26 cellular contexts compared by ENCODE assay signal in genomic region chr11:1103401-1104360, GRCh38. TPM values are rescaled to one million over a fixed set of nuclear protein-coding genes. Genes with fewer than 3 reads are reported as not detected.
A peak's percentile ranks its signal among the peaks of the same experiment; 100 is the strongest.
DNase-seq lines count a peak whose midpoint lies in the region; ATAC-seq, FAIRE-seq and TF ChIP-seq lines count a peak whose summit lies in the region.
"Had no signal": no experiment of that assay in that cellular context is flagged by ENCODE, and none has a peak within 500 bp of the region (broad histone marks: within the 10 kb centered on the region; RNA-seq: fewer than 3 reads in every experiment).

No MANE protein-coding gene starts in this region.

- no peak overlapping the region for H3K4me3 Mint-ChIP-seq in neural crest cell
- H3K4me3 Mint-ChIP-seq: CD8-positive, alpha-beta memory T cell had no signal

- TF ChIP-seq RAD21 in K562 (CRISPR knock-in tag; conservative IDR thresholded peaks at IDR 0.05 in 1 of 2, IDR thresholded peaks at IDR 0.05 in 1 of 2), result no peak

- in situ Hi-C loops in K562 (cut with MboI), result no loop called here
- in situ Hi-C loops in G401 (cut with HindIII; ENCODE audit: low sequenced_read_pairs), result no loop called here

- CTCF ChIA-PET in K562 (lab: Yijun Ruan, JAX; ENCODE audit: low intra/inter-chr PET ratio), result no interaction called here

- FAIRE-seq in K562 (lab: Jason Lieb, UNC), result no peak
- FAIRE-seq: A549, GM12892, H54 had no signal

- H3K27ac ChIP-seq in right cardiac atrium (ENCODE audit: low read length) (no peak overlapping the region), K562 (ENCODE audit: extremely low read depth, low read depth, low read length) (no peak overlapping the region)
- H3K27ac ChIP-seq: A549; BLaER1 treated with 17β-estradiol and CSF1 and Interleukin-3, amounts not matched to agents 10 nM and 100 nM; KMS-11 had no signal

- no peaks in the 10 kb centered on the region for H3K27me3 ChIP-seq in right cardiac atrium (ENCODE audit: control insufficient read depth, insufficient read depth)
- peaks cover 0 to 49% of the 10 kb centered on the region in 2 experiments; a peak in 2 of 5 replicates for H3K27me3 ChIP-seq in K562 (ENCODE audit: control insufficient read depth in 2 of 2, insufficient read depth in 2 of 2, low read length in 2 of 2)
- H3K27me3 ChIP-seq: BLaER1 treated with 17β-estradiol and CSF1 and Interleukin-3, amounts not matched to agents 10 nM and 100 nM had no signal

- H3K9me3 ChIP-seq in right cardiac atrium (ENCODE audit: control insufficient read depth, low read length) (no peaks in the 10 kb centered on the region), K562 (replicated peaks; ENCODE audit: control insufficient read depth, insufficient read depth, low read depth, low read length) (no peaks in the 10 kb centered on the region)

- no peak overlapping the region; a peak in 1 of 4 replicates for H3K9ac ChIP-seq in K562 (ENCODE audit: insufficient read depth in 1 of 2, low read depth in 2 of 2, low read length in 2 of 2)
- H3K9ac ChIP-seq: BLaER1 treated with 17β-estradiol and CSF1 and Interleukin-3, amounts not matched to agents 10 nM and 100 nM; KMS-11 had no signal

- H2AFZ ChIP-seq in K562 (ENCODE audit: low read depth, low read length), result no peak overlapping the region

- TF ChIP-seq CTCF in K562 (IDR thresholded peaks at IDR 0.05 in 2 of 3, conservative IDR thresholded peaks at IDR 0.05 in 1 of 3; ENCODE audit: insufficient read depth in 2 of 3, low read depth in 1 of 3, low read length in 3 of 3) (no peak), neural crest cell (conservative IDR thresholded peaks at IDR 0.05) (no peak)

- H3K27ac Mint-ChIP-seq in neural crest cell (ENCODE audit: unreplicated experiment), result peak overlapping the region; percentile 50
- H3K27ac Mint-ChIP-seq: CD8-positive, alpha-beta memory T cell had no signal

- no peaks in the 10 kb centered on the region for H3K9me3 Mint-ChIP-seq in neural crest cell
- H3K9me3 Mint-ChIP-seq: CD8-positive, alpha-beta memory T cell had no signal

- no peak overlapping the region for H3K4me2 ChIP-seq in K562 (ENCODE audit: insufficient read depth, low read length)
- H3K4me2 ChIP-seq: A549; BLaER1 treated with 17β-estradiol and CSF1 and Interleukin-3, amounts not matched to agents 10 nM and 100 nM; KMS-11 had no signal

- no peaks in the 10 kb centered on the region for H3K4me1 ChIP-seq in right cardiac atrium (ENCODE audit: control insufficient read depth, insufficient read depth, low read length)
- peaks cover 0 to 20% of the 10 kb centered on the region in 2 experiments; a peak in 2 of 5 replicates for H3K4me1 ChIP-seq in K562 (replicated peaks in 1 of 2; ENCODE audit: control insufficient read depth in 2 of 2, insufficient read depth in 2 of 2, low read length in 2 of 2)
- H3K4me1 ChIP-seq: A549 had no signal

- no peaks in the 10 kb centered on the region for H3K4me1 Mint-ChIP-seq in neural crest cell
- H3K4me1 Mint-ChIP-seq: CD8-positive, alpha-beta memory T cell had no signal

- no peaks in the 10 kb centered on the region for H3K79me2 ChIP-seq in K562 (ENCODE audit: control insufficient read depth, insufficient read depth, low read length)

- POLR2A ChIA-PET in K562 (lab: Yijun Ruan, JAX), result interaction anchor here (0.6 to 0.7 kb wide), 2 partner anchors 54 to 250 kb away, joined by 3 read pairs; partner anchors contain the start of gene MUC5AC

- BruUV-seq in K562 (replicated peaks; lab: Mats Ljungman, UMichigan), result no TSS peak

- no peaks in the 10 kb centered on the region for H4K20me1 ChIP-seq in K562 (replicated peaks; ENCODE audit: control insufficient read depth, insufficient read depth, low read length)

- no peak for TF ChIP-seq POLR2A in K562 (conservative IDR thresholded peaks at IDR 0.05)

- ATAC-seq in right cardiac atrium, result no peak
- ATAC-seq in left cardiac atrium, result no peak
- peak; percentile 22; the same call in 1 of the 3 replicates for ATAC-seq in K562

- H3K27me3 Mint-ChIP-seq in neural crest cell (ENCODE audit: low read depth), result no peaks in the 10 kb centered on the region
- H3K27me3 Mint-ChIP-seq: CD8-positive, alpha-beta memory T cell had no signal

- intact Hi-C loops in right cardiac atrium (cut with DNase I) (no loop called here), left cardiac atrium (cut with DNase I) (no loop called here), K562 (cut with micrococcal nuclease) (no loop called here)

- no peaks in the 10 kb centered on the region for H3K36me3 ChIP-seq in K562 (ENCODE audit: control insufficient read depth, insufficient read depth, low read length)
- H3K36me3 ChIP-seq: BLaER1 treated with 17β-estradiol and CSF1 and Interleukin-3, amounts not matched to agents 10 nM and 100 nM had no signal

- TF ChIP-seq EP300 in K562 (IDR thresholded peaks at IDR 0.05; ENCODE audit: low read length), result no peak

- WGBS in right cardiac atrium, result 83% methylated on average over 44 of the region's 44 CpGs
- whole genome bisulfite sequencing in K562 (ENCODE audit: insufficient coverage, low coverage, missing lambda C conversion rate), result 1% methylated on average over 36 of the region's 44 CpGs

- no peaks in the 10 kb centered on the region for H3K36me3 Mint-ChIP-seq in neural crest cell (ENCODE audit: low read depth)
- H3K36me3 Mint-ChIP-seq: CD8-positive, alpha-beta memory T cell had no signal

- DNase-seq in right cardiac atrium (peak in 2 of 3 donors; percentile 29 to 48), left cardiac atrium (no peak), K562 (ENCODE audit: extremely low read depth in 1 of 4, low spot score in 3 of 4) (no peak), neural crest cell (ENCODE audit: low read depth, low spot score) (no peak), G401 (ENCODE audit: low spot score) (no peak), NCI-H1048 (lab: John Stamatoyannopoulos, UW) (no peak)
- DNase-seq in stimulated activated CD8-positive, alpha-beta memory T cell treated with anti-CD3 and anti-CD28 coated beads, Interleukin-4, amount 100 ng/mL, for 48 hours, result no peak
- DNase-seq: AML-193; CD8-positive, alpha-beta memory T cell; DMS79 treated with DMSO at 0.1 percent for 48 hours; IMR-90; NCI-H1092; NCI-H1417 treated with DMSO at 0.1 percent for 48 hours; NCI-H1694 treated with DMSO at 0.1 percent for 48 hours; NCI-H2081; NCI-H2227 treated with DMSO at 0.1 percent for 48 hours; NCI-H526 treated with DMSO at 0.1 percent for 48 hours; SHP77 had no signal

- H3K4me3 ChIP-seq in right cardiac atrium (ENCODE audit: low read length), result no peak overlapping the region
- H3K4me3 ChIP-seq in K562, result no peak overlapping the region
- H3K4me3 ChIP-seq: A549; BLaER1 treated with 17β-estradiol and CSF1 and Interleukin-3, amounts not matched to agents 10 nM and 100 nM had no signal

- H3K9me1 ChIP-seq in K562 (ENCODE audit: control insufficient read depth, insufficient read depth, low read length), result no peaks in the 10 kb centered on the region

RNA-seq across cellular contexts. Expression of gene MUC2, which starts 29.0 kb away (rescaled TPM):
- total RNA-seq in right cardiac atrium (under 1 TPM in 1 of 4 donors, not detected in 3; 0.03 TPM), left cardiac atrium (under 1 TPM in 1 of 2 donors, not detected in 1; 0.26 TPM), K562 (2014; rRNA removed) (not detected in 2 replicates), K562 (2014; rRNA removed; fragmentation: Illumina TruSeq; extraction: Trizol) (not detected in 2 replicates), K562 (2015; rRNA removed; fragmentation: Illumina TruSeq; extraction: Trizol) (not detected in 2 replicates), K562 (2021) (0.18 and 0.38 TPM in 2 replicates), neural crest cell (not detected in 2 replicates)
- polyA plus RNA-seq in right cardiac atrium (0.02 TPM), K562 (2011; rRNA removed) (not detected in 2 replicates), K562 (2014; fragmentation: Illumina TruSeq; extraction: Trizol) (under 0.01 TPM in 1 of 2 replicates, not detected in the other), K562 (2014; fragmentation: Nextera tagmentation; extraction: Ambion mirVana) (not detected), K562 (2014; rRNA removed) (not detected in 2 replicates)
- 0.05 and 0.49 TPM in 2 replicates for total RNA-seq in K562 (2011; cell fraction: chromatin; rRNA removed; ENCODE audit: low replicate concordance)
- total RNA-seq in K562 (2011; cell fraction: nucleolus; rRNA removed), result under 0.01 TPM in 1 of 2 replicates, not detected in the other
- 0.08 and 0.59 TPM in 2 replicates for total RNA-seq in K562 (2011; cell fraction: nucleoplasm; rRNA removed)
- not detected in 2 replicates for polyA plus RNA-seq in K562 (2011; cell fraction: cytosol; rRNA removed)
- not detected in 2 replicates for polyA plus RNA-seq in K562 (2011; cell fraction: nucleus; rRNA removed)
- 0.04 TPM in 1 of 2 replicates, not detected in the other for polyA plus RNA-seq in K562 (2012)
- not detected in 2 replicates for polyA minus RNA-seq in K562 (2011; rRNA and poly(A)+ RNA removed)
- not detected in 2 replicates for polyA minus RNA-seq in K562 (2011; cell fraction: cytosol; rRNA and poly(A)+ RNA removed)
- polyA minus RNA-seq in K562 (2011; cell fraction: nucleus; rRNA and poly(A)+ RNA removed), result not detected in 2 replicates
- not detected in 2 replicates for total RNA-seq in G401 (2014; rRNA removed; shearing (Covaris generic))
- total RNA-seq: CD8-positive, alpha-beta memory T cell; IMR-90; NCI-H460; OCI-LY7; SK-MEL-5 had no signal
- polyA plus RNA-seq: CD8-positive, alpha-beta memory T cell; IMR-90 had no signal

RNA-seq across cellular contexts. Expression of gene MUC5AC, which starts 54.1 kb away (rescaled TPM):
- not detected for total RNA-seq in right cardiac atrium
- polyA plus RNA-seq in right cardiac atrium, result not detected
- total RNA-seq in left cardiac atrium, result not detected
- not detected in 2 replicates for total RNA-seq in K562 (2011; cell fraction: chromatin; rRNA removed; ENCODE audit: low replicate concordance)
- not detected in 2 replicates for total RNA-seq in K562 (2011; cell fraction: nucleolus; rRNA removed)
- not detected in 2 replicates for total RNA-seq in K562 (2011; cell fraction: nucleoplasm; rRNA removed)
- total RNA-seq in K562 (2014; rRNA removed), result not detected in 2 replicates
- total RNA-seq in K562 (2014; rRNA removed; fragmentation: Illumina TruSeq; extraction: Trizol), result not detected in 2 replicates
- not detected in 2 replicates for total RNA-seq in K562 (2015; rRNA removed; fragmentation: Illumina TruSeq; extraction: Trizol)
- total RNA-seq in K562 (2021), result under 0.01 TPM in 1 of 2 replicates, not detected in the other
- polyA plus RNA-seq in K562 (2011; rRNA removed), result not detected in 2 replicates
- polyA plus RNA-seq in K562 (2011; cell fraction: cytosol; rRNA removed), result under 0.01 TPM in 1 of 2 replicates, not detected in the other
- not detected in 2 replicates for polyA plus RNA-seq in K562 (2011; cell fraction: nucleus; rRNA removed)
- under 0.01 TPM in 2 replicates for polyA plus RNA-seq in K562 (2012)
- not detected in 2 replicates for polyA plus RNA-seq in K562 (2014; fragmentation: Illumina TruSeq; extraction: Trizol)
- polyA plus RNA-seq in K562 (2014; fragmentation: Nextera tagmentation; extraction: Ambion mirVana), result not detected
- polyA plus RNA-seq in K562 (2014; rRNA removed), result not detected in 2 replicates
- not detected in 2 replicates for polyA minus RNA-seq in K562 (2011; rRNA and poly(A)+ RNA removed)
- not detected in 2 replicates for polyA minus RNA-seq in K562 (2011; cell fraction: cytosol; rRNA and poly(A)+ RNA removed)
- not detected in 2 replicates for polyA minus RNA-seq in K562 (2011; cell fraction: nucleus; rRNA and poly(A)+ RNA removed)
- total RNA-seq in neural crest cell, result not detected in 2 replicates
- not detected in 2 replicates for total RNA-seq in G401 (2014; rRNA removed; shearing (Covaris generic))
- total RNA-seq: CD8-positive, alpha-beta memory T cell; IMR-90; NCI-H460; OCI-LY7; SK-MEL-5 had no signal
- polyA plus RNA-seq: CD8-positive, alpha-beta memory T cell had no signal

Comparison
In these comparisons a context has a peak if more than half of its experiments do, and no peak if none do; other contexts are left out.
1. DNase-seq: peak in right cardiac atrium (2 of 3); none in left cardiac atrium (single experiment), K562 (0 of 4), neural crest cell (single experiment), G401 (single experiment), stimulated activated CD8-positive, alpha-beta memory T cell treated with anti-CD3 and anti-CD28 coated beads, Interleukin-4, amount 100 ng/mL, for 48 hours (single experiment) and NCI-H1048 (single experiment).